In genomic region chr1:229624521-229624905, GRCh38 we compare ENCODE assay signal across 8 cellular contexts. TPM values are rescaled to one million over a fixed set of nuclear protein-coding genes. Genes with fewer than 3 reads are reported as not detected.
DNase-seq lines count a peak whose midpoint lies in the region; ATAC-seq, FAIRE-seq and TF ChIP-seq lines count a peak whose summit lies in the region.

No MANE protein-coding gene starts in this region.

- TF ChIP-seq POLR2A in thyroid gland (IDR thresholded peaks at IDR 0.05), result no peak

- in situ Hi-C loops in astrocyte of the cerebellum (cut with HindIII; ENCODE audit: low sequenced_read_pairs), result no loop called here

- H3K9me3 ChIP-seq in lung (ENCODE audit: control insufficient read depth in 2 of 2, insufficient read depth in 1 of 2, low read length in 1 of 2), result no peaks in the 10 kb centered on the region
- no peaks in the 10 kb centered on the region for H3K9me3 ChIP-seq in pancreas
- no peaks in the 10 kb centered on the region for H3K9me3 ChIP-seq in thyroid gland

- no peak for DNase-seq in activated T-cell treated with anti-CD3 and anti-CD28 coated beads, Interleukin-2, amount 50 U/mL, for 72 hours
- DNase-seq in activated T-cell treated with anti-CD3 and anti-CD28 coated beads for 4 hours (no peak), astrocyte of the cerebellum (ENCODE audit: low read depth) (no peak), lung (ENCODE audit: low spot score) (no peak), type B pancreatic cell (ENCODE audit: extremely low spot score, unreplicated experiment) (no peak), pancreas (no peak), thyroid gland (no peak)

- WGBS in lung, 2 donors, result 62 to 65% methylated on average over 5 of the region's 5 CpGs
- WGBS in pancreas, 2 donors, result 48 to 52% methylated on average over 5 of the region's 5 CpGs
- WGBS in thyroid gland, 2 donors, result 62 to 73% methylated on average over 5 of the region's 5 CpGs

- H3K4me1 ChIP-seq in lung (ENCODE audit: control insufficient read depth in 2 of 2, insufficient read depth in 2 of 2, low read length in 2 of 2) (peaks cover 4 to 17% of the 10 kb centered on the region in 2 donors), pancreas (peaks cover 0 to 21% (median 19%) of the 10 kb centered on the region in 3 donors), thyroid gland (peaks cover 12 to 19% of the 10 kb centered on the region in 2 donors)

- H3K36me3 ChIP-seq in lung (ENCODE audit: control insufficient read depth in 2 of 2, insufficient read depth in 2 of 2, low read length in 2 of 2) (no peaks in the 10 kb centered on the region), pancreas (no peaks in the 10 kb centered on the region), thyroid gland (no peaks in the 10 kb centered on the region)

- ATAC-seq in activated T-cell treated with anti-CD3 and anti-CD28 coated beads, Interleukin-2, amount 50 U/mL, for 72 hours (replicated peaks in 1 of 2), result no peak
- no peak for ATAC-seq in lung (ENCODE audit: insufficient read depth, low FRiP score)
- ATAC-seq in pancreas, result no peak
- ATAC-seq in GM19455 (IDR thresholded peaks at IDR 0.05; ENCODE audit: unreplicated experiment), result no peak

- H3K9me3 Mint-ChIP-seq in activated T-cell treated with anti-CD3 and anti-CD28 coated beads, Interleukin-2, amount 50 U/mL, for 72 hours, result no peaks in the 10 kb centered on the region
- no peaks in the 10 kb centered on the region for H3K9me3 Mint-ChIP-seq in type B pancreatic cell

- H3K4me3 ChIP-seq in astrocyte of the cerebellum (ENCODE audit: low read depth, low read length) (peak overlapping the region; percentile 84), lung (peak overlapping the region; percentile 89), pancreas (peak overlapping the region in 2 of 4 donors; percentile 95 to 99), thyroid gland (replicated peaks in 1 of 3) (peak overlapping the region in 1 of 3 donors; percentile 64)

- intact Hi-C loops in pancreas (cut with DNase I) (loop anchor here in 2 of 3 donors (10.0 kb wide), 1 partner anchor 70 kb away; the partner anchor contains the start of gene ABCB10 (in 2 of the 2)), thyroid gland (cut with DNase I) (no loop called here)

- peak overlapping the region; percentile 91 to 93 for H3K4me3 Mint-ChIP-seq in activated T-cell treated with anti-CD3 and anti-CD28 coated beads, Interleukin-2, amount 50 U/mL, for 72 hours
- peak overlapping the region; percentile 94 for H3K4me3 Mint-ChIP-seq in type B pancreatic cell

- no peak overlapping the region for H3K27ac Mint-ChIP-seq in activated T-cell treated with anti-CD3 and anti-CD28 coated beads, Interleukin-2, amount 50 U/mL, for 72 hours
- peak overlapping the region; percentile 93 for H3K27ac Mint-ChIP-seq in type B pancreatic cell

- TF ChIP-seq CTCF in astrocyte of the cerebellum (IDR thresholded peaks at IDR 0.05; ENCODE audit: low read depth, low read length, missing control alignments) (no peak), lung (IDR thresholded peaks at IDR 0.05; ENCODE audit: control extremely low read depth, extremely low read depth) (no peak), type B pancreatic cell (conservative IDR thresholded peaks at IDR 0.05) (no peak), pancreas (IDR thresholded peaks at IDR 0.05) (no peak), thyroid gland (IDR thresholded peaks at IDR 0.05) (no peak)

- peaks cover 75% of the 10 kb centered on the region for H3K4me1 Mint-ChIP-seq in activated T-cell treated with anti-CD3 and anti-CD28 coated beads, Interleukin-2, amount 50 U/mL, for 72 hours (ENCODE audit: low read depth)
- H3K4me1 Mint-ChIP-seq in type B pancreatic cell (ENCODE audit: unreplicated experiment), result peaks cover 31% of the 10 kb centered on the region

- peak overlapping the region in 1 of 2 donors; percentile 80 for H3K27ac ChIP-seq in lung (ENCODE audit: low read depth in 1 of 2, low read length in 1 of 2)
- no peak overlapping the region for H3K27ac ChIP-seq in pancreas
- no peak overlapping the region for H3K27ac ChIP-seq in thyroid gland

- H3K27me3 ChIP-seq in lung (ENCODE audit: control insufficient read depth, insufficient read depth) (no peaks in the 10 kb centered on the region), pancreas (no peaks in the 10 kb centered on the region), thyroid gland (no peaks in the 10 kb centered on the region)

- no peaks in the 10 kb centered on the region for H3K27me3 Mint-ChIP-seq in activated T-cell treated with anti-CD3 and anti-CD28 coated beads, Interleukin-2, amount 50 U/mL, for 72 hours (ENCODE audit: low read depth)
- H3K27me3 Mint-ChIP-seq in type B pancreatic cell, result no peaks in the 10 kb centered on the region

- FAIRE-seq in pancreas (lab: Jason Lieb, UNC), result no peak

- peaks cover 1 to 2% of the 10 kb centered on the region in 2 donors for H3K36me3 Mint-ChIP-seq in activated T-cell treated with anti-CD3 and anti-CD28 coated beads, Interleukin-2, amount 50 U/mL, for 72 hours (ENCODE audit: insufficient read depth in 2 of 2)
- H3K36me3 Mint-ChIP-seq in type B pancreatic cell, result peaks cover 8% of the 10 kb centered on the region

RNA-seq across cellular contexts. Expression of gene TAF5L, which starts 1.4 kb away (rescaled TPM):
- total RNA-seq in activated T-cell treated with anti-CD3 and anti-CD28 coated beads, Interleukin-2, amount 50 U/mL, for 72 hours, result 10 to 100 TPM; 18.9 to 21.7 TPM
- total RNA-seq in lung (10 to 100 TPM; 16.2 to 24.3 TPM), type B pancreatic cell (ENCODE audit: low replicate concordance) (16.9 and 17.4 TPM in 2 replicates), pancreas (1 to 10 TPM; 4.4 to 9.5 (median 7.1) TPM), thyroid gland (10 to 100 TPM; 14.9 to 26.1 (median 18.4) TPM)
- polyA plus RNA-seq in lung (10 to 100 TPM in 1 of 2 donors, 1 to 10 TPM in 1; 7.7 to 13.3 TPM), pancreas (1 to 10 TPM; 5.1 to 8.5 TPM)

RNA-seq across cellular contexts. Expression of gene URB2, which starts 1.5 kb away (rescaled TPM):
- 10 to 100 TPM; 11.6 to 12.3 TPM for total RNA-seq in activated T-cell treated with anti-CD3 and anti-CD28 coated beads, Interleukin-2, amount 50 U/mL, for 72 hours
- 10 to 100 TPM in 1 of 2 donors, 1 to 10 TPM in 1; 7.1 to 10.9 TPM for total RNA-seq in lung
- 1 to 10 TPM; 2.6 to 5.0 TPM for polyA plus RNA-seq in lung
- total RNA-seq in type B pancreatic cell (ENCODE audit: low replicate concordance), result 11.0 and 16.5 TPM in 2 replicates
- total RNA-seq in pancreas, result 1 to 10 TPM; 2.0 to 4.7 (median 3.9) TPM
- polyA plus RNA-seq in pancreas, result 1 to 10 TPM; 2.0 to 2.3 TPM
- 10 to 100 TPM in 1 of 4 donors, 1 to 10 TPM in 3; 6.4 to 14.9 (median 7.1) TPM for total RNA-seq in thyroid gland
